Comparison of ENCODE assay signal across 8 cellular contexts in genomic region chr21:42527489-42528158, GRCh38. TPM values are rescaled to one million over a fixed set of nuclear protein-coding genes. Genes with fewer than 3 reads are reported as not detected.
DNase-seq lines count a peak whose midpoint lies in the region; ATAC-seq, FAIRE-seq and TF ChIP-seq lines count a peak whose summit lies in the region.

No MANE protein-coding gene starts in this region.

- peak overlapping the region; percentile 79 to 91 for H3K27ac Mint-ChIP-seq in natural killer cell

- peaks cover 68% of the 10 kb centered on the region for H3K4me1 ChIP-seq in Loucy (ENCODE audit: insufficient read depth, low read length, poor library complexity, severe bottlenecking)

- ATAC-seq in natural killer cell (peak; percentile 43 to 67 (median 61)), GM18517 (IDR thresholded peaks at IDR 0.05; ENCODE audit: unreplicated experiment) (no peak)

- H3K9me2 ChIP-seq in Loucy (replicated peaks; ENCODE audit: low read depth, low read length) = no peaks in the 10 kb centered on the region

- H3F3A ChIP-seq in Loucy (ENCODE audit: low read depth) = 0 out of 2 replicates have a peak, but pooled peaks cover 4% of the 10 kb centered on the region

- DNase-seq in GM18507 (ENCODE audit: extremely low spot score, insufficient read length, low read depth) = no peak
- DNase-seq in activated effector memory CD4-positive, alpha-beta T cell treated with anti-CD3 and anti-CD28 coated beads, Interleukin-2, amount 50 U/mL, for 16 hours = peak; percentile 79
- DNase-seq in natural killer cell = no peak
- no peak for DNase-seq in DMS114 treated with DMSO at 0.1 percent for 48 hours (lab: John Stamatoyannopoulos, UW; ENCODE audit: unreplicated experiment)
- no peak for DNase-seq in iPS-NIHi7 (ENCODE audit: extremely low spot score)
- no peak for DNase-seq in NCI-H2227 treated with DMSO at 0.1 percent for 48 hours (lab: John Stamatoyannopoulos, UW)

- H3K4me3 ChIP-seq in Loucy (ENCODE audit: low read length, poor library complexity, severe bottlenecking) = peak overlapping the region; percentile 62

- H3K79me2 ChIP-seq in Loucy (ENCODE audit: insufficient read depth, low read length) = peaks cover 96% of the 10 kb centered on the region

- H3K9ac ChIP-seq in Loucy (ENCODE audit: low read depth, low read length, poor library complexity, severe bottlenecking) = peak overlapping the region; percentile 26

- FAIRE-seq in GM18507 (lab: Jason Lieb, UNC) = peak; percentile 87

- TF ChIP-seq CTCF in Loucy (conservative IDR thresholded peaks at IDR 0.05; ENCODE audit: low read length) (no peak), natural killer cell (IDR thresholded peaks at IDR 0.05) (no peak)

- H2AFZ ChIP-seq in Loucy (ENCODE audit: low read length) = no peak overlapping the region

- peak overlapping the region; percentile 80 for H3K4me3 Mint-ChIP-seq in natural killer cell

- no peaks in the 10 kb centered on the region for H3K9me3 ChIP-seq in Loucy (ENCODE audit: insufficient read depth, low read depth, low read length)

- H3K9me3 Mint-ChIP-seq in natural killer cell = no peaks in the 10 kb centered on the region

- H3K4me2 ChIP-seq in Loucy (ENCODE audit: low read depth, low read length, poor library complexity, severe bottlenecking) = peak overlapping the region; percentile 84

- intact Hi-C loops in natural killer cell (cut with micrococcal nuclease) = loop anchor here (10.0 kb wide), 2 partner anchors 103 to 193 kb away; no protein-coding TSS in a partner anchor

- peaks cover 77% of the 10 kb centered on the region; the same call in 1 of the 2 replicates for H3K36me3 ChIP-seq in Loucy (ENCODE audit: insufficient read depth, low read length)

- no peaks in the 10 kb centered on the region for H3K27me3 ChIP-seq in Loucy (ENCODE audit: insufficient read depth, low read length, poor library complexity, severe bottlenecking)

- peaks cover 33 to 35% of the 10 kb centered on the region in 2 donors for H3K4me1 Mint-ChIP-seq in natural killer cell

- no peaks in the 10 kb centered on the region for H3K36me3 Mint-ChIP-seq in natural killer cell

- H3K27me3 Mint-ChIP-seq in natural killer cell (ENCODE audit: low read depth in 2 of 2) = no peaks in the 10 kb centered on the region

- H4K20me1 ChIP-seq in Loucy (ENCODE audit: insufficient read depth, low read length, poor library complexity, severe bottlenecking) = peaks cover 53% of the 10 kb centered on the region

RNA-seq across cellular contexts. Expression of gene SLC37A1, which starts 14.0 kb away (rescaled TPM):
- 10 to 100 TPM; 24.8 to 25.8 (median 25.3) TPM for total RNA-seq in natural killer cell

RNA-seq across cellular contexts. Expression of gene RSPH1, which starts 31.6 kb away (rescaled TPM):
- total RNA-seq in natural killer cell = under 1 TPM in 1 of 3 donors, not detected in 2; 0.16 TPM
